Comparison of ENCODE assay signal across 18 cellular contexts in the genomic region with DNA sequence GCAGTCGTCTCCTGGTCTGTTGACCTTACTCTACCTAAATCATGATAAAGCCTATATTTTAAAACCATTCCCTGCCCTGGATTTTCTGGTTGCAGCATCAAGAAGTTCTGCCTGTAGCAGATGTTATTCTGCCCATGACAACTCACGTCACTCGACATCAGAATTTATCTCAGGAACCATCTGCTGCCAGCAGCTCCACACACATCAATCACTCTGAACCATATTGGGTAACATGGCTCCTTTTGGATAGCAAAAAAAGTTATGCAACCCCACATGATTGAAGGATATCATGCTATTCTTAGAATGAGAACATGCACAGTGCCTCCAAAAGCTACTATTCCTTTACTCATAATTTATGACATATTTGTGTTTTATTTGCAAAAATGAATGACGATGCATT.
"Had no signal": no experiment of that assay in that cellular context is flagged by ENCODE, and none has a peak within 500 bp of the region (broad histone marks: within the 10 kb centered on the region; RNA-seq: fewer than 3 reads in every experiment).

No MANE protein-coding gene starts in this region.

- H3K9me3 ChIP-seq: mucosa of descending colon, testis had no signal

- ATAC-seq: mucosa of descending colon; right cardiac atrium; stimulated activated effector memory CD8-positive, alpha-beta T cell treated with anti-CD3 and anti-CD28 coated beads, Interleukin-12 subunit alpha, Interleukin-12 subunit beta, amount 100 ng/mL, for 72 hours had no signal

- DNase-seq: activated CD4-positive, alpha-beta T cell treated with anti-CD3 and anti-CD28 coated beads, Interleukin-2, amount 50 U/mL, for 48 hours; activated gamma-delta T cell treated with Interleukin-2 at 50 U/mL for 16 hours; activated T-cell treated with anti-CD3 and anti-CD28 coated beads for 4 hours; amniotic stem cell; effector CD8-positive, alpha-beta T cell; esophagus squamous epithelium; mesenchymal stem cell; mucosa of descending colon; naive B cell; right cardiac atrium; stimulated activated CD4-positive, alpha-beta T cell treated with anti-CD3 and anti-CD28 coated beads, Interleukin-15, amount 100 ng/mL, for 24 hours; stimulated activated CD4-positive, alpha-beta T cell treated with anti-CD3 and anti-CD28 coated beads, Interleukin-4, amount 100 ng/mL, for 24 hours; T1000; testis; WERI-Rb-1 had no signal

- H3K36me3 ChIP-seq: cardiac muscle cell, esophagus squamous epithelium, WERI-Rb-1 had no signal

- H3K27me3 ChIP-seq: cardiac muscle cell, esophagus squamous epithelium, testis had no signal

- H3K4me1 ChIP-seq: esophagus squamous epithelium, testis had no signal

- H3K27ac ChIP-seq: cardiac muscle cell, esophagus squamous epithelium, testis, WERI-Rb-1 had no signal

- H3K4me3 ChIP-seq: cardiac muscle cell, esophagus squamous epithelium, mucosa of descending colon, skin epidermis, testis had no signal
